In the genomic region with DNA sequence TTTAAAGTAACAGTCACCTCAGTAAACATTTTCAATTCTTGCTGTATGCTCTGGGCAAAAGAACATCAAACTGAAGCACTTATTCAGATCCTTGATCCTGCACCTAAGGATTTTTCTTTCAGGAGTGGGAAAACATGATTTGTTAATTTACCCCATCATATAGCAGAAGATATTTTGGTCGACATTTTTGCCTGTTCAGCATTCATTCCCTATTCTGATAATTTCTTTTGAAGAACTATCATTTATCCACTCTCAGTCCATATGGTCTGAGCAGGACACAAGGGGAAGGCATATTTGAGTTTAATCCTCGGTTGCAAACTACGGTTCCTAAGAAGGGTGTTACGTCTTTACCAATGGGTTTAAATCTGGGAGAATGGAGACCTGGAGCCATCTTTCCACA, we compare ENCODE assay signal across 8 cellular contexts. TPM values are rescaled to one million over a fixed set of nuclear protein-coding genes. Genes with fewer than 3 reads are reported as not detected.
A peak's percentile ranks its signal among the peaks of the same experiment; 100 is the strongest.
DNase-seq lines count a peak whose midpoint lies in the region; ATAC-seq and TF ChIP-seq lines count a peak whose summit lies in the region.

No MANE protein-coding gene starts in this region.

- H3K27me3 ChIP-seq in BLaER1 = no peaks in the 10 kb centered on the region
- no peaks in the 10 kb centered on the region for H3K27me3 ChIP-seq in KMS-11 (ENCODE audit: insufficient read depth, low read depth)
- H3K27me3 ChIP-seq in naive thymus-derived CD4-positive, alpha-beta T cell (ENCODE audit: control insufficient read depth in 2 of 2, insufficient read depth in 2 of 2, low read length in 2 of 2) = no peaks in the 10 kb centered on the region
- H3K27me3 ChIP-seq in aorta (ENCODE audit: control insufficient read depth in 1 of 2, insufficient read depth in 2 of 2, low read length in 1 of 2) = no peaks in the 10 kb centered on the region

- TF ChIP-seq CTCF in KMS-11 (conservative IDR thresholded peaks at IDR 0.05; ENCODE audit: low read depth, low read length) = no peak

- POLR2A ChIA-PET in naive thymus-derived CD4-positive, alpha-beta T cell (lab: Charles Lee) = no interaction called here

- intact Hi-C loops in naive thymus-derived CD4-positive, alpha-beta T cell (cut with micrococcal nuclease) = loop anchor here (1.0 to 10.0 kb wide), 15 partner anchors 56 to 1483 kb away; a partner anchor contains a TSS
- intact Hi-C loops in aorta (cut with DNase I) = loop anchor here (2.0 to 10.0 kb wide), 6 partner anchors 93 to 307 kb away; a partner anchor contains a TSS

- H3K4me1 ChIP-seq in BLaER1 (peaks cover 30% of the 10 kb centered on the region), KMS-11 (ENCODE audit: low read depth, poor library complexity, severe bottlenecking) (peaks cover 24% of the 10 kb centered on the region), aorta (ENCODE audit: control insufficient read depth in 1 of 2, insufficient read depth in 2 of 2, low read length in 2 of 2) (no peaks in the 10 kb centered on the region)
- peaks cover 5 to 8% of the 10 kb centered on the region in 2 donors for H3K4me1 ChIP-seq in naive thymus-derived CD4-positive, alpha-beta T cell (ENCODE audit: control insufficient read depth in 2 of 2, insufficient read depth in 2 of 2, low read length in 2 of 2)

- H3K4me3 ChIP-seq in BLaER1 = peak overlapping the region; percentile 92
- H3K4me3 ChIP-seq in KMS-11 (IDR thresholded peaks at IDR 0.05; ENCODE audit: insufficient read depth, low read depth, low read length) = no peak overlapping the region
- peak overlapping the region; percentile 82 for H3K4me3 ChIP-seq in naive thymus-derived CD4-positive, alpha-beta T cell (ENCODE audit: low read length)
- H3K4me3 ChIP-seq in aorta (ENCODE audit: low read length in 2 of 2) = peak overlapping the region in 1 of 2 donors; percentile 94

- H3K27ac ChIP-seq in BLaER1 (no peak overlapping the region), KMS-11 (peak overlapping the region; percentile 94; the same call in 1 of the 2 replicates), aorta (ENCODE audit: low read depth in 1 of 2, low read length in 2 of 2) (no peak overlapping the region)
- no peak overlapping the region for H3K27ac ChIP-seq in naive thymus-derived CD4-positive, alpha-beta T cell (ENCODE audit: low read depth, low read length)

- H3K27me3 Mint-ChIP-seq in central memory CD8-positive, alpha-beta T cell = no peaks in the 10 kb centered on the region
- H3K27me3 Mint-ChIP-seq in naive thymus-derived CD4-positive, alpha-beta T cell = peaks cover 0 to 29% (median 0%) of the 10 kb centered on the region in 5 donors

- peaks cover 23% of the 10 kb centered on the region for H4K20me1 ChIP-seq in BLaER1
- no peaks in the 10 kb centered on the region for H4K20me1 ChIP-seq in KMS-11 (ENCODE audit: insufficient read depth)

- H3K4me2 ChIP-seq in BLaER1 (peak overlapping the region; percentile 86), KMS-11 (peak overlapping the region; percentile 93)

- H3K36me3 ChIP-seq in BLaER1 (no peaks in the 10 kb centered on the region), KMS-11 (ENCODE audit: insufficient read depth) (no peaks in the 10 kb centered on the region), aorta (ENCODE audit: control insufficient read depth in 1 of 2, insufficient read depth in 2 of 2, low read length in 1 of 2) (no peaks in the 10 kb centered on the region)
- H3K36me3 ChIP-seq in naive thymus-derived CD4-positive, alpha-beta T cell (ENCODE audit: control insufficient read depth in 2 of 3, insufficient read depth in 3 of 3, low read length in 3 of 3) = peaks cover 0 to 10% (median 0%) of the 10 kb centered on the region in 3 experiments

- H2AFZ ChIP-seq in KMS-11 (ENCODE audit: low read depth) = peak overlapping the region; percentile 90; the same call in 1 of the 2 replicates

- H3K79me2 ChIP-seq in KMS-11 (ENCODE audit: insufficient read depth, low read depth) = peaks cover 26% of the 10 kb centered on the region

- DNase-seq in central memory CD8-positive, alpha-beta T cell (ENCODE audit: low spot score in 2 of 2) = no peak
- DNase-seq in naive thymus-derived CD4-positive, alpha-beta T cell = no peak
- DNase-seq in aorta = no peak
- DNase-seq in activated effector memory CD4-positive, alpha-beta T cell treated with Interleukin-2 at 50 U/mL for 16 hours = no peak
- no peak for DNase-seq in hypothalamus (lab: John Stamatoyannopoulos, UW)

- no peaks in the 10 kb centered on the region for H3K9me3 Mint-ChIP-seq in central memory CD8-positive, alpha-beta T cell
- H3K9me3 Mint-ChIP-seq in naive thymus-derived CD4-positive, alpha-beta T cell = no peaks in the 10 kb centered on the region

- H3K4me1 Mint-ChIP-seq in central memory CD8-positive, alpha-beta T cell = peaks cover 33% of the 10 kb centered on the region
- peaks cover 21 to 50% (median 38%) of the 10 kb centered on the region in 7 donors for H3K4me1 Mint-ChIP-seq in naive thymus-derived CD4-positive, alpha-beta T cell

- H3K27ac Mint-ChIP-seq in central memory CD8-positive, alpha-beta T cell (ENCODE audit: low read depth) = no peak overlapping the region
- peak overlapping the region in 6 of 9 donors; percentile 77 to 91 (median 83) for H3K27ac Mint-ChIP-seq in naive thymus-derived CD4-positive, alpha-beta T cell

- ATAC-seq in central memory CD8-positive, alpha-beta T cell (replicated peaks; ENCODE audit: extremely low read depth, poor library complexity, severe bottlenecking) = no peak
- ATAC-seq in naive thymus-derived CD4-positive, alpha-beta T cell = no peak
- ATAC-seq in aorta (ENCODE audit: low FRiP score) (no peak), HG03342 (IDR thresholded peaks at IDR 0.05; ENCODE audit: unreplicated experiment) (no peak)

- peaks cover 18% of the 10 kb centered on the region for H3K36me3 Mint-ChIP-seq in central memory CD8-positive, alpha-beta T cell (ENCODE audit: insufficient read depth)
- H3K36me3 Mint-ChIP-seq in naive thymus-derived CD4-positive, alpha-beta T cell = no peaks in the 10 kb centered on the region

- H3K9ac ChIP-seq in BLaER1 = peak overlapping the region; percentile 87; the same call in 1 of the 2 replicates
- H3K9ac ChIP-seq in KMS-11 = peak overlapping the region; percentile 85; the same call in 1 of the 2 replicates

- H3K9me3 ChIP-seq in BLaER1 (peaks cover 4% of the 10 kb centered on the region), aorta (ENCODE audit: control insufficient read depth, low read length) (no peaks in the 10 kb centered on the region)
- no peaks in the 10 kb centered on the region for H3K9me3 ChIP-seq in naive thymus-derived CD4-positive, alpha-beta T cell (ENCODE audit: control insufficient read depth in 2 of 3, low read length in 3 of 3)

- H3K4me3 Mint-ChIP-seq in central memory CD8-positive, alpha-beta T cell = peak overlapping the region; percentile 89
- H3K4me3 Mint-ChIP-seq in naive thymus-derived CD4-positive, alpha-beta T cell = peak overlapping the region; percentile 88 to 96 (median 93)

- CTCF ChIA-PET in naive thymus-derived CD4-positive, alpha-beta T cell (lab: Charles Lee) = no interaction called here

- WGBS in aorta, 2 donors = 72 to 78% methylated on average over 4 of the region's 4 CpGs

RNA-seq across cellular contexts. Expression of a gene that starts 1.2 kb away (rescaled TPM):
- 10 to 100 TPM in 2 of 5 experiments, 1 to 10 TPM in 3; 7.9 to 12.6 (median 8.9) TPM for total RNA-seq in naive thymus-derived CD4-positive, alpha-beta T cell
- 1 to 10 TPM; 4.6 to 5.0 TPM for polyA plus RNA-seq in naive thymus-derived CD4-positive, alpha-beta T cell
- 10 to 100 TPM; 32.4 to 36.8 TPM for total RNA-seq in aorta
- 1 to 10 TPM; 4.8 to 5.6 TPM for polyA plus RNA-seq in aorta

RNA-seq across cellular contexts. Expression of a gene that starts 44.1 kb away (rescaled TPM):
- not detected for total RNA-seq in naive thymus-derived CD4-positive, alpha-beta T cell
- polyA plus RNA-seq in naive thymus-derived CD4-positive, alpha-beta T cell = not detected
- not detected for total RNA-seq in aorta
- polyA plus RNA-seq in aorta = not detected
